In the genomic region with DNA sequence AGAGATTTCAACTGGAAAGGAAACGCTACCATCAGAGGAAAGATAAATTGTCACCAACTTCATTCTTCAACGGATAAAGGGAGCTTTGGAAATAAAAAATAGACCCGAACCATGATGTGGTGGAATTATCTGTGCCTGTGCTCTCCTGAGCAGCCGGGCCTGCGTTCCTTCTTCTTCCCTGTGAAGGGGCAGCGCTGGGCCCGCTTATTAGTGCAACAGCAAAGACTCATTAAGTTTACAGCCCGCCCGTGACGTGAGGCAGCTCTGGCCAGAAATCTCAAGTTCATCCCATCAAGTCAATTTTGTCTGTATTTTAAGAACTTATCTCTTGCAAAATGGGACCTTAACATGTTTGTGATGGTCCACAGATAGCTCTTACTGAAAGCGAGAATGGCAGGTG, we compare ENCODE assay signal across 15 cellular contexts.
DNase-seq lines count a peak whose midpoint lies in the region; ATAC-seq and TF ChIP-seq lines count a peak whose summit lies in the region.
"Had no signal": no experiment of that assay in that cellular context is flagged by ENCODE, and none has a peak within 500 bp of the region (broad histone marks: within the 10 kb centered on the region; RNA-seq: fewer than 3 reads in every experiment).

No MANE protein-coding gene starts in this region.

- no peaks in the 10 kb centered on the region for H3K9me3 ChIP-seq in osteoblast (ENCODE audit: low read depth, low read length)
- no peaks in the 10 kb centered on the region for H3K9me3 ChIP-seq in stomach

- H3K4me1 ChIP-seq in osteoblast (ENCODE audit: insufficient read depth, low read length) (no peaks in the 10 kb centered on the region), stomach (no peaks in the 10 kb centered on the region)

- H3K4me2 ChIP-seq in osteoblast (ENCODE audit: insufficient read depth, low read length), result no peak overlapping the region

- H3K9me3 Mint-ChIP-seq in activated CD4-positive, alpha-beta T cell treated with anti-CD3 and anti-CD28 coated beads, Interleukin-2, amount 10 ng/mL, durations not matched to agents 7 days and 5 days, result peaks cover under 1% of the 10 kb centered on the region
- peaks cover 3% of the 10 kb centered on the region for H3K9me3 Mint-ChIP-seq in activated CD4-positive, alpha-beta T cell treated with anti-CD3 and anti-CD28 coated beads for 36 hours (ENCODE audit: low read depth)
- peaks cover 11% of the 10 kb centered on the region for H3K9me3 Mint-ChIP-seq in WTC11
- H3K9me3 Mint-ChIP-seq: CD4-positive, alpha-beta T cell had no signal

- H3K27ac ChIP-seq in osteoblast (ENCODE audit: low read depth, low read length), result no peak overlapping the region
- no peak overlapping the region for H3K27ac ChIP-seq in stomach
- H3K27ac ChIP-seq: GM23248 had no signal

- no peaks in the 10 kb centered on the region for H3K79me2 ChIP-seq in osteoblast (ENCODE audit: insufficient read depth, low read length)

- H3K27me3 Mint-ChIP-seq in activated CD4-positive, alpha-beta T cell treated with anti-CD3 and anti-CD28 coated beads, Interleukin-2, amount 10 ng/mL, durations not matched to agents 7 days and 5 days, result no peaks in the 10 kb centered on the region
- H3K27me3 Mint-ChIP-seq in activated CD4-positive, alpha-beta T cell treated with anti-CD3 and anti-CD28 coated beads for 36 hours, result no peaks in the 10 kb centered on the region
- H3K27me3 Mint-ChIP-seq in WTC11 (ENCODE audit: low read depth), result peaks cover 2% of the 10 kb centered on the region; the same call in 1 of the 2 replicates
- H3K27me3 Mint-ChIP-seq: CD4-positive, alpha-beta T cell had no signal

- peaks cover under 1% of the 10 kb centered on the region for H3K4me1 Mint-ChIP-seq in activated CD4-positive, alpha-beta T cell treated with anti-CD3 and anti-CD28 coated beads, Interleukin-2, amount 10 ng/mL, durations not matched to agents 7 days and 5 days
- no peaks in the 10 kb centered on the region for H3K4me1 Mint-ChIP-seq in activated CD4-positive, alpha-beta T cell treated with anti-CD3 and anti-CD28 coated beads for 36 hours
- no peaks in the 10 kb centered on the region for H3K4me1 Mint-ChIP-seq in WTC11

- no peak for TF ChIP-seq POLR2A in stomach (IDR thresholded peaks at IDR 0.05)

- intact Hi-C loops in activated CD4-positive, alpha-beta T cell treated with anti-CD3 and anti-CD28 coated beads for 36 hours (cut with DNase I, micrococcal nuclease), result no loop called here
- intact Hi-C loops in stomach (cut with DNase I; ENCODE audit: low total_unique reads), result no loop called here
- intact Hi-C loops in left colon (cut with DNase I, micrococcal nuclease), result no loop called here

- no peaks in the 10 kb centered on the region for H3K36me3 ChIP-seq in osteoblast (ENCODE audit: insufficient read depth, low read length)
- no peaks in the 10 kb centered on the region for H3K36me3 ChIP-seq in stomach

- no peaks in the 10 kb centered on the region for H4K20me1 ChIP-seq in osteoblast (ENCODE audit: insufficient read depth, low read length)

- H3K27me3 ChIP-seq in osteoblast (ENCODE audit: insufficient read depth, low read length), result no peaks in the 10 kb centered on the region
- H3K27me3 ChIP-seq in stomach, result peaks cover 0 to 4% (median 0%) of the 10 kb centered on the region in 3 donors

- ATAC-seq in activated CD4-positive, alpha-beta T cell treated with anti-CD3 and anti-CD28 coated beads for 36 hours, result no peak
- ATAC-seq in WTC11, result no peak
- no peak for ATAC-seq in left colon
- ATAC-seq: GM12878, HCT116 had no signal

- H3K36me3 Mint-ChIP-seq in activated CD4-positive, alpha-beta T cell treated with anti-CD3 and anti-CD28 coated beads, Interleukin-2, amount 10 ng/mL, durations not matched to agents 7 days and 5 days (ENCODE audit: low read depth), result no peaks in the 10 kb centered on the region
- H3K36me3 Mint-ChIP-seq in activated CD4-positive, alpha-beta T cell treated with anti-CD3 and anti-CD28 coated beads for 36 hours (ENCODE audit: low read depth), result no peaks in the 10 kb centered on the region
- H3K36me3 Mint-ChIP-seq in WTC11, result peaks cover 7% of the 10 kb centered on the region

- 87 to 92% (median 92%) methylated on average over 11 of the region's 11 CpGs for WGBS in stomach, 5 donors

- no peak overlapping the region for H2AFZ ChIP-seq in osteoblast (ENCODE audit: low read length)
- H2AFZ ChIP-seq: GM23248 had no signal

- no peak for TF ChIP-seq EP300 in stomach (IDR thresholded peaks at IDR 0.05)

- TF ChIP-seq CTCF in WTC11 (IDR thresholded peaks at IDR 0.05), result no peak
- TF ChIP-seq CTCF in osteoblast (IDR thresholded peaks at IDR 0.05; ENCODE audit: extremely low read depth, low read depth, low read length), result no peak
- no peak for TF ChIP-seq CTCF in stomach (IDR thresholded peaks at IDR 0.05)

- peak overlapping the region; percentile 9 for H3K27ac Mint-ChIP-seq in activated CD4-positive, alpha-beta T cell treated with anti-CD3 and anti-CD28 coated beads, Interleukin-2, amount 10 ng/mL, durations not matched to agents 7 days and 5 days
- no peak overlapping the region for H3K27ac Mint-ChIP-seq in activated CD4-positive, alpha-beta T cell treated with anti-CD3 and anti-CD28 coated beads for 36 hours
- H3K27ac Mint-ChIP-seq in WTC11, result no peak overlapping the region
- H3K27ac Mint-ChIP-seq: B cell; CD4-positive, alpha-beta T cell had no signal

- no peak overlapping the region for H3K4me3 Mint-ChIP-seq in activated CD4-positive, alpha-beta T cell treated with anti-CD3 and anti-CD28 coated beads, Interleukin-2, amount 10 ng/mL, durations not matched to agents 7 days and 5 days
- no peak overlapping the region for H3K4me3 Mint-ChIP-seq in activated CD4-positive, alpha-beta T cell treated with anti-CD3 and anti-CD28 coated beads for 36 hours
- H3K4me3 Mint-ChIP-seq in WTC11, result no peak overlapping the region
- H3K4me3 Mint-ChIP-seq: B cell; CD4-positive, alpha-beta T cell had no signal

- POLR2A ChIA-PET in activated CD4-positive, alpha-beta T cell treated with anti-CD3 and anti-CD28 coated beads, Interleukin-2, amount 10 ng/mL, durations not matched to agents 7 days and 5 days (lab: Charles Lee), result no interaction called here
- POLR2A ChIA-PET in activated CD4-positive, alpha-beta T cell treated with anti-CD3 and anti-CD28 coated beads for 36 hours (lab: Charles Lee), result no interaction called here
- POLR2A ChIA-PET in WTC11 (lab: Charles Lee), result no interaction called here

- H3K4me3 ChIP-seq in osteoblast (ENCODE audit: insufficient read depth, low read length) (no peak overlapping the region), stomach (no peak overlapping the region)
- H3K4me3 ChIP-seq: GM12878, GM23248 had no signal

- DNase-seq in activated CD4-positive, alpha-beta T cell treated with anti-CD3 and anti-CD28 coated beads, Interleukin-2, amount 10 ng/mL, durations not matched to agents 7 days and 5 days, result no peak
- DNase-seq in activated CD4-positive, alpha-beta T cell treated with anti-CD3 and anti-CD28 coated beads for 36 hours, result no peak
- DNase-seq in WTC11 (ENCODE audit: low spot score), result peak; percentile 3
- peak; percentile 27 for DNase-seq in osteoblast (ENCODE audit: insufficient read length, low spot score, missing footprints)
- peak; percentile 17 for DNase-seq in stomach
- no peak for DNase-seq in mucosa of gallbladder (ENCODE audit: low spot score)
- no peak for DNase-seq in left colon
- DNase-seq: C1 segment of cervical spinal cord; Calu3; CD4-positive, alpha-beta T cell; DMS 273 treated with DMSO at 0.1 percent for 48 hours; GM23248 had no signal

- CTCF ChIA-PET in activated CD4-positive, alpha-beta T cell treated with anti-CD3 and anti-CD28 coated beads, Interleukin-2, amount 10 ng/mL, durations not matched to agents 7 days and 5 days (lab: Charles Lee), result no interaction called here
- CTCF ChIA-PET in activated CD4-positive, alpha-beta T cell treated with anti-CD3 and anti-CD28 coated beads for 36 hours (lab: Charles Lee), result no interaction called here
- CTCF ChIA-PET in WTC11 (lab: Charles Lee), result no interaction called here

TF ChIP-seq in WTC11, 78 proteins besides CTCF, POLR2A, EP300 and RAD21 (continues in another document):
- TF ChIP-seq NFYB (CRISPR knock-in tag; conservative IDR thresholded peaks at IDR 0.05; ENCODE audit: low read depth) (no peak), IRF2 (CRISPR knock-in tag; IDR thresholded peaks at IDR 0.05; ENCODE audit: borderline replicate concordance, low read depth) (no peak), NFE2L1 (CRISPR knock-in tag; IDR thresholded peaks at IDR 0.05) (no peak)
- TF ChIP-seq, protein P1, sequence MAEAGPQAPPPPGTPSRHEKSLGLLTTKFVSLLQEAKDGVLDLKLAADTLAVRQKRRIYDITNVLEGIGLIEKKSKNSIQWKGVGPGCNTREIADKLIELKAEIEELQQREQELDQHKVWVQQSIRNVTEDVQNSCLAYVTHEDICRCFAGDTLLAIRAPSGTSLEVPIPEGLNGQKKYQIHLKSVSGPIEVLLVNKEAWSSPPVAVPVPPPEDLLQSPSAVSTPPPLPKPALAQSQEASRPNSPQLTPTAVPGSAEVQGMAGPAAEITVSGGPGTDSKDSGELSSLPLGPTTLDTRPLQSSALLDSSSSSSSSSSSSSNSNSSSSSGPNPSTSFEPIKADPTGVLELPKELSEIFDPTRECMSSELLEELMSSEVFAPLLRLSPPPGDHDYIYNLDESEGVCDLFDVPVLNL (CRISPR knock-in tag; IDR thresholded peaks at IDR 0.05; ENCODE audit: borderline replicate concordance, low read depth), result no peak
- TF ChIP-seq, protein P2, sequence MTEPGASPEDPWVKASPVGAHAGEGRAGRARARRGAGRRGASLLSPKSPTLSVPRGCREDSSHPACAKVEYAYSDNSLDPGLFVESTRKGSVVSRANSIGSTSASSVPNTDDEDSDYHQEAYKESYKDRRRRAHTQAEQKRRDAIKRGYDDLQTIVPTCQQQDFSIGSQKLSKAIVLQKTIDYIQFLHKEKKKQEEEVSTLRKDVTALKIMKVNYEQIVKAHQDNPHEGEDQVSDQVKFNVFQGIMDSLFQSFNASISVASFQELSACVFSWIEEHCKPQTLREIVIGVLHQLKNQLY (CRISPR knock-in tag; IDR thresholded peaks at IDR 0.05), result no peak
- TF ChIP-seq, protein P3, sequence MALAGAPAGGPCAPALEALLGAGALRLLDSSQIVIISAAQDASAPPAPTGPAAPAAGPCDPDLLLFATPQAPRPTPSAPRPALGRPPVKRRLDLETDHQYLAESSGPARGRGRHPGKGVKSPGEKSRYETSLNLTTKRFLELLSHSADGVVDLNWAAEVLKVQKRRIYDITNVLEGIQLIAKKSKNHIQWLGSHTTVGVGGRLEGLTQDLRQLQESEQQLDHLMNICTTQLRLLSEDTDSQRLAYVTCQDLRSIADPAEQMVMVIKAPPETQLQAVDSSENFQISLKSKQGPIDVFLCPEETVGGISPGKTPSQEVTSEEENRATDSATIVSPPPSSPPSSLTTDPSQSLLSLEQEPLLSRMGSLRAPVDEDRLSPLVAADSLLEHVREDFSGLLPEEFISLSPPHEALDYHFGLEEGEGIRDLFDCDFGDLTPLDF (CRISPR knock-in tag; IDR thresholded peaks at IDR 0.05), result no peak

Comparison
In these comparisons a context has a peak if more than half of its experiments do, and no peak if none do; other contexts are left out.
1. DNase-seq: peak in WTC11 (single experiment), osteoblast (single experiment) and stomach (single experiment); none in activated CD4-positive, alpha-beta T cell treated with anti-CD3 and anti-CD28 coated beads, Interleukin-2, amount 10 ng/mL, durations not matched to agents 7 days and 5 days (single experiment), activated CD4-positive, alpha-beta T cell treated with anti-CD3 and anti-CD28 coated beads for 36 hours (single experiment), mucosa of gallbladder (single experiment) and left colon (0 of 2).